Comparison of ENCODE assay signal across 9 cellular contexts in the genomic region with DNA sequence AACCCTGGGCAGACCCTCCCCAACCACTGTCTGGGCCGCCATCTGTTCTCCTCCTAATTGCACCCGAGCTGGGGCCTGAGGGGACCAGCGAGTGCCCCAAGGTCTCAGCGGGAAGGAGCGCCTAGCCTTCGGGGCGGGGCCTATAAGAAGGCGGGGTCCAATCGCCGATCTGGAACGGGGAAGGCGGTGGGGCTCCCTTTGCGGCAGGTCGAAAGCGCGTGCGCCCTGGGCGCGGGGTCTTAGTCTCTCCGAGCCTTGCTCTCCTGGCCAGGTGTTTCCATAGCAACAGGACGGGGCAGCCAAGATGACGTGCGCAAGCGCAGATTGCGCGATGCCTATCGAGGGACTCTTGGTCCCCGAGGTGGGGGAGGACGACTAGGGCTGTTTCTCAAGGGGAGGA. TPM values are rescaled to one million over a fixed set of nuclear protein-coding genes. Genes with fewer than 3 reads are reported as not detected.
A peak's percentile ranks its signal among the peaks of the same experiment; 100 is the strongest.
DNase-seq lines count a peak whose midpoint lies in the region; ATAC-seq and TF ChIP-seq lines count a peak whose summit lies in the region.
"Had no signal": no experiment of that assay in that cellular context is flagged by ENCODE, and none has a peak within 500 bp of the region (broad histone marks: within the 10 kb centered on the region; RNA-seq: fewer than 3 reads in every experiment).

No MANE protein-coding gene starts in this region.

- intact Hi-C loops in activated B cell treated with CpG ODN at 0.5 μM for 24 hours (cut with micrococcal nuclease) = no loop called here
- intact Hi-C loops in head of caudate nucleus (cut with DNase I) = no loop called here

- CTCF ChIA-PET in activated B cell treated with CpG ODN at 0.5 μM for 24 hours (lab: Charles Lee) = no interaction called here

- no peaks in the 10 kb centered on the region for H3K36me3 Mint-ChIP-seq in activated B cell treated with CpG ODN at 0.5 μM for 24 hours (ENCODE audit: low read depth)
- no peaks in the 10 kb centered on the region for H3K36me3 Mint-ChIP-seq in stimulated activated memory B cell treated with anti-CD40 and anti-IgM and Interleukin-4, amounts not matched to agents 10 μg/mL and 1 μg/mL and 100 μg/mL, for 72 hours

- peaks cover 63% of the 10 kb centered on the region for H3K27me3 Mint-ChIP-seq in activated B cell treated with CpG ODN at 0.5 μM for 24 hours
- H3K27me3 Mint-ChIP-seq in stimulated activated memory B cell treated with anti-CD40 and anti-IgM and Interleukin-4, amounts not matched to agents 10 μg/mL and 1 μg/mL and 100 μg/mL, for 72 hours = peaks cover 92% of the 10 kb centered on the region

- POLR2A ChIA-PET in activated B cell treated with CpG ODN at 0.5 μM for 24 hours (lab: Charles Lee) = no interaction called here

- TF ChIP-seq CTCF in activated B cell treated with CpG ODN at 0.5 μM for 24 hours (IDR thresholded peaks at IDR 0.05) = no peak

- no peak overlapping the region for H3K27ac Mint-ChIP-seq in activated B cell treated with CpG ODN at 0.5 μM for 24 hours
- no peak overlapping the region for H3K27ac Mint-ChIP-seq in stimulated activated memory B cell treated with anti-CD40 and anti-IgM and Interleukin-4, amounts not matched to agents 10 μg/mL and 1 μg/mL and 100 μg/mL, for 72 hours

- no peak for ATAC-seq in activated B cell treated with CpG ODN at 0.5 μM for 24 hours (ENCODE audit: low read depth)
- no peak for ATAC-seq in stimulated activated memory B cell treated with anti-CD40 and anti-IgM and Interleukin-4, amounts not matched to agents 10 μg/mL and 1 μg/mL and 100 μg/mL, for 72 hours
- no peak for ATAC-seq in GM21528 (IDR thresholded peaks at IDR 0.05; ENCODE audit: low FRiP score, unreplicated experiment)

- no peaks in the 10 kb centered on the region for H3K9me3 Mint-ChIP-seq in activated B cell treated with CpG ODN at 0.5 μM for 24 hours
- peaks cover 3% of the 10 kb centered on the region for H3K9me3 Mint-ChIP-seq in stimulated activated memory B cell treated with anti-CD40 and anti-IgM and Interleukin-4, amounts not matched to agents 10 μg/mL and 1 μg/mL and 100 μg/mL, for 72 hours

- peaks cover 36% of the 10 kb centered on the region for H3K4me1 Mint-ChIP-seq in activated B cell treated with CpG ODN at 0.5 μM for 24 hours
- H3K4me1 Mint-ChIP-seq in stimulated activated memory B cell treated with anti-CD40 and anti-IgM and Interleukin-4, amounts not matched to agents 10 μg/mL and 1 μg/mL and 100 μg/mL, for 72 hours = peaks cover 30% of the 10 kb centered on the region

- peak overlapping the region; percentile 17 for H3K4me3 Mint-ChIP-seq in activated B cell treated with CpG ODN at 0.5 μM for 24 hours
- H3K4me3 Mint-ChIP-seq in stimulated activated memory B cell treated with anti-CD40 and anti-IgM and Interleukin-4, amounts not matched to agents 10 μg/mL and 1 μg/mL and 100 μg/mL, for 72 hours = peak overlapping the region; percentile 8

- DNase-seq in activated effector memory CD4-positive, alpha-beta T cell treated with anti-CD3 and anti-CD28 coated beads, Interleukin-2, amount 50 U/mL, for 16 hours = peak; percentile 64
- DNase-seq in activated effector memory CD4-positive, alpha-beta T cell treated with Interleukin-2 at 50 U/mL for 16 hours = no peak
- no peak for DNase-seq in activated B cell treated with CpG ODN at 0.5 μM for 24 hours
- DNase-seq in head of caudate nucleus = peak in 37 of 42 donors; percentile 21 to 77 (median 50)
- DNase-seq in kidney glomerular epithelial cell (lab: John Stamatoyannopoulos, UW) = no peak
- no peak for DNase-seq in HT-29 (ENCODE audit: low spot score)

RNA-seq across cellular contexts. Expression of gene MAST1, which starts 2.8 kb away (rescaled TPM):
- 0.20 and 0.66 TPM in 2 replicates for total RNA-seq in activated B cell treated with CpG ODN at 0.5 μM for 24 hours
- total RNA-seq in HT-29 (2014; rRNA removed; shearing (Covaris generic)) = 0.58 and 1.7 TPM in 2 replicates

RNA-seq across cellular contexts. Expression of gene RTBDN, which starts 6.7 kb away (rescaled TPM):
- not detected in 2 replicates for total RNA-seq in activated B cell treated with CpG ODN at 0.5 μM for 24 hours
- total RNA-seq in HT-29 (2014; rRNA removed; shearing (Covaris generic)) = 0.13 and 0.16 TPM in 2 replicates
- total RNA-seq: HT1080 had no signal

RNA-seq across cellular contexts. Expression of gene RNASEH2A, which starts 34.7 kb away (rescaled TPM):
- total RNA-seq in activated B cell treated with CpG ODN at 0.5 μM for 24 hours = 13.4 and 22.1 TPM in 2 replicates
- total RNA-seq in HT-29 (2014; rRNA removed; shearing (Covaris generic)) = 48.2 and 55.4 TPM in 2 replicates

RNA-seq across cellular contexts. Expression of gene THSD8, which starts 39.2 kb away (rescaled TPM):
- 2.3 and 5.9 TPM in 2 replicates for total RNA-seq in activated B cell treated with CpG ODN at 0.5 μM for 24 hours
- 0.10 TPM in 1 of 2 replicates, not detected in the other for total RNA-seq in HT-29 (2014; rRNA removed; shearing (Covaris generic))
- total RNA-seq: HT1080 had no signal

RNA-seq across cellular contexts. Expression of gene PRDX2, which starts 39.5 kb away (rescaled TPM):
- 53.1 and 55.6 TPM in 2 replicates for total RNA-seq in activated B cell treated with CpG ODN at 0.5 μM for 24 hours
- total RNA-seq in HT-29 (2014; rRNA removed; shearing (Covaris generic)) = 378 and 396 TPM in 2 replicates

Comparison
In these comparisons a context has a peak if more than half of its experiments do, and no peak if none do; other contexts are left out.
1. DNase-seq: peak in activated effector memory CD4-positive, alpha-beta T cell treated with anti-CD3 and anti-CD28 coated beads, Interleukin-2, amount 50 U/mL, for 16 hours (single experiment) and head of caudate nucleus (37 of 42); none in activated effector memory CD4-positive, alpha-beta T cell treated with Interleukin-2 at 50 U/mL for 16 hours (single experiment), activated B cell treated with CpG ODN at 0.5 μM for 24 hours (single experiment), kidney glomerular epithelial cell (single experiment) and HT-29 (single experiment).